Comparison of ENCODE assay signal across 10 cellular contexts in the genomic region with DNA sequence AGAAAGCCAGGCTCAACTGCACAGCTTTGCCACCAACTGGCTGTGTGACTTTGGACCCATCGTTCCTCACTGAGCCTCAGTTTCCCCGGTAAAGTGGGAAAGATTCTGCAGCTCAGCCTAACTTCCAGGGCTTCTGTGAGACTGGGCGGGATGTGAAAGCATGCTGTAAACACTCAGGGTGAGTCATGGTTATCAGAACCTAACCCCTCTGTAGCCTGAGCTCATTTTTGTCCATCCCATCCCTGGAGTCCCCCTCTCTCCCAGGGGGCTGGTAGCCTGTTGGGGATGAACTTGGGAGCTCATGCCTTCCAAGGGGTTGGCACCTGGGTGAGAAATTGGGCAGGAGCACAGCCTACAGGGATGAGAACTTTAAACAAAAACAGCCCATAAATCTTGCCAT. TPM values are rescaled to one million over a fixed set of nuclear protein-coding genes. Genes with fewer than 3 reads are reported as not detected.
DNase-seq lines count a peak whose midpoint lies in the region; ATAC-seq, FAIRE-seq and TF ChIP-seq lines count a peak whose summit lies in the region.
"Had no signal": no experiment of that assay in that cellular context is flagged by ENCODE, and none has a peak within 500 bp of the region (broad histone marks: within the 10 kb centered on the region; RNA-seq: fewer than 3 reads in every experiment).

No MANE protein-coding gene starts in this region.

- H4K5ac ChIP-seq in IMR-90 (ENCODE audit: low read depth, low read length): no peak overlapping the region

- H3K9me3 ChIP-seq in CD4-positive, alpha-beta T cell (ENCODE audit: control insufficient read depth, low read length): no peaks in the 10 kb centered on the region
- no peaks in the 10 kb centered on the region for H3K9me3 ChIP-seq in IMR-90 (ENCODE audit: control insufficient read depth, insufficient read depth, low read length)
- no peaks in the 10 kb centered on the region for H3K9me3 ChIP-seq in osteoblast (ENCODE audit: low read depth, low read length)

- H4K91ac ChIP-seq in IMR-90 (ENCODE audit: insufficient read depth, low read depth, low read length): no peak overlapping the region

- in situ Hi-C loops in IMR-90 (cut with MboI; ENCODE audit: low sequenced_read_pairs): no loop called here

- no peak overlapping the region for H4K8ac ChIP-seq in IMR-90 (ENCODE audit: low read depth in 2 of 2, low read length in 2 of 2)

- H3K79me1 ChIP-seq in IMR-90 (ENCODE audit: low read depth in 1 of 2, low read length in 2 of 2): no peaks in the 10 kb centered on the region

- no peak for TF ChIP-seq POLR2A in IMR-90 (IDR thresholded peaks at IDR 0.05; ENCODE audit: low read depth, low read length)
- no peak for TF ChIP-seq POLR2A in H54 (IDR thresholded peaks at IDR 0.05; ENCODE audit: low read depth, low read length)

- no peak for DNase-seq in CD4-positive, alpha-beta T cell
- DNase-seq in IMR-90 (peak; percentile 55), choroid plexus epithelial cell (ENCODE audit: low read depth) (peak; percentile 36), osteoblast (ENCODE audit: insufficient read length, low spot score, missing footprints) (peak; percentile 89), SHP77 treated with DMSO at 0.1 percent for 48 hours (lab: John Stamatoyannopoulos, UW) (no peak), H54 (ENCODE audit: insufficient read length, low spot score) (no peak), Kasumi-1 (lab: John Stamatoyannopoulos, UW) (no peak)
- DNase-seq: NCI-H2029 treated with DMSO at 0.1 percent for 48 hours, SW 1271 had no signal

- ATAC-seq in CD4-positive, alpha-beta T cell (ENCODE audit: poor library complexity): no peak
- peak; percentile 69 for ATAC-seq in IMR-90 (ENCODE audit: low read depth)
- ATAC-seq in GM18870 (IDR thresholded peaks at IDR 0.05; ENCODE audit: unreplicated experiment): no peak

- no peak overlapping the region for H3K18ac ChIP-seq in IMR-90 (ENCODE audit: low read depth, low read length)

- no peak overlapping the region for H3K4me2 ChIP-seq in IMR-90 (ENCODE audit: low read depth, low read length)
- H3K4me2 ChIP-seq in osteoblast (ENCODE audit: insufficient read depth, low read length): no peak overlapping the region

- POLR2A ChIA-PET in CD4-positive, alpha-beta T cell (lab: Charles Lee): interaction anchor here (0.5 to 4.6 kb wide), 9 partner anchors 8 to 80 kb away, joined by 3 to 223 read pairs (median 9); a partner anchor contains a TSS
- POLR2A ChIA-PET in IMR-90 (lab: Charles Lee; ENCODE audit: unreplicated experiment): interaction anchor here (0.5 kb wide), 1 partner anchor 64 kb away, joined by 4 read pairs; no protein-coding TSS in a partner anchor

- peak overlapping the region; percentile 94 for H3K27ac Mint-ChIP-seq in CD4-positive, alpha-beta T cell

- dilution Hi-C loops in IMR-90 (cut with HindIII; ENCODE audit: low sequenced_read_pairs, unreplicated experiment): no loop called here

- no peaks in the 10 kb centered on the region for H3K79me2 ChIP-seq in osteoblast (ENCODE audit: insufficient read depth, low read length)

- no peak overlapping the region for H3K56ac ChIP-seq in IMR-90 (ENCODE audit: extremely low read depth, insufficient read depth, low read length)

- no peak overlapping the region for H2BK5ac ChIP-seq in IMR-90 (ENCODE audit: low read depth, low read length, poor library complexity, severe bottlenecking)

- H3K36me3 Mint-ChIP-seq in CD4-positive, alpha-beta T cell (ENCODE audit: low read depth): peaks cover 68% of the 10 kb centered on the region

- H2AK5ac ChIP-seq in IMR-90 (ENCODE audit: low read depth, low read length): no peak overlapping the region

- H2BK20ac ChIP-seq in IMR-90 (ENCODE audit: low read depth, low read length): no peak overlapping the region

- H3K4me3 ChIP-seq in IMR-90 (ENCODE audit: insufficient read depth, low read depth, low read length) (no peak overlapping the region), choroid plexus epithelial cell (ENCODE audit: low read depth, low read length) (no peak overlapping the region), osteoblast (ENCODE audit: insufficient read depth, low read length) (no peak overlapping the region)

- H3K27me3 ChIP-seq in CD4-positive, alpha-beta T cell (ENCODE audit: control insufficient read depth, insufficient read depth, low read length): no peaks in the 10 kb centered on the region
- H3K27me3 ChIP-seq in IMR-90 (ENCODE audit: control insufficient read depth, insufficient read depth, low read length) (peaks cover 2% of the 10 kb centered on the region; the same call in 1 of the 2 replicates), osteoblast (ENCODE audit: insufficient read depth, low read length) (no peaks in the 10 kb centered on the region)

- H4K20me1 ChIP-seq in IMR-90 (ENCODE audit: insufficient read depth, low read length) (no peaks in the 10 kb centered on the region; the same call in 1 of the 2 replicates), osteoblast (ENCODE audit: insufficient read depth, low read length) (no peaks in the 10 kb centered on the region)

- CTCF ChIA-PET in CD4-positive, alpha-beta T cell (lab: Charles Lee): interaction anchor here (3.9 to 5.6 kb wide), 3 partner anchors 8 to 95 kb away, joined by 14 to 33 read pairs (median 22); no protein-coding TSS in a partner anchor
- CTCF ChIA-PET in IMR-90 (lab: Yijun Ruan, JAX): interaction anchor here (0.6 kb wide), 1 partner anchor 568 kb away, joined by 4 read pairs; no protein-coding TSS in a partner anchor

- H3K27me3 Mint-ChIP-seq in CD4-positive, alpha-beta T cell: no peaks in the 10 kb centered on the region

- WGBS in IMR-90 (ENCODE audit: extremely low coverage in 2 of 2, insufficient read length in 1 of 2), 2 experiments: no CpG with 5 or more reads among the region's 3 CpGs

- intact Hi-C loops in CD4-positive, alpha-beta T cell (cut with DNase I, micrococcal nuclease): loop anchor here in 1 of 2 experiments (10.0 kb wide), 1 partner anchor 553 kb away; a partner anchor contains a TSS
- intact Hi-C loops in IMR-90 (cut with micrococcal nuclease): loop anchor here (5.0 kb wide), 1 partner anchor 39 kb away; no protein-coding TSS in a partner anchor

- H2AK9ac ChIP-seq in IMR-90 (replicated peaks; ENCODE audit: low read depth, low read length, poor library complexity): no peak overlapping the region

- H3K9me3 Mint-ChIP-seq in CD4-positive, alpha-beta T cell: no peaks in the 10 kb centered on the region

- peak overlapping the region; percentile 37 for H2AFZ ChIP-seq in IMR-90 (replicated peaks; ENCODE audit: low read length, poor library complexity)
- H2AFZ ChIP-seq in osteoblast (ENCODE audit: low read length): no peak overlapping the region

- H3K23ac ChIP-seq in IMR-90 (ENCODE audit: low read depth, low read length): no peak overlapping the region

- no peak overlapping the region for H2BK120ac ChIP-seq in IMR-90 (ENCODE audit: low read depth, low read length)

- H2BK15ac ChIP-seq in IMR-90 (ENCODE audit: low read depth, low read length): no peak overlapping the region

- H3K9ac ChIP-seq in IMR-90 (ENCODE audit: low read depth, low read length): no peak overlapping the region

- H3K4me1 ChIP-seq in IMR-90 (ENCODE audit: control insufficient read depth, insufficient read depth, low read length): peaks cover 5% of the 10 kb centered on the region
- H3K4me1 ChIP-seq in osteoblast (ENCODE audit: insufficient read depth, low read length): peaks cover 6% of the 10 kb centered on the region

- no peak for TF ChIP-seq CTCF in CD4-positive, alpha-beta T cell (IDR thresholded peaks at IDR 0.05)
- TF ChIP-seq CTCF in IMR-90 (conservative IDR thresholded peaks at IDR 0.05; ENCODE audit: low read depth, low read length) (no peak), choroid plexus epithelial cell (conservative IDR thresholded peaks at IDR 0.05; ENCODE audit: low read depth, low read length) (no peak), osteoblast (IDR thresholded peaks at IDR 0.05; ENCODE audit: extremely low read depth, low read depth, low read length) (no peak)

- H3K9me1 ChIP-seq in IMR-90 (ENCODE audit: insufficient read depth, low read length): peaks cover 4% of the 10 kb centered on the region; the same call in 1 of the 2 replicates

- FAIRE-seq in H54 (lab: Jason Lieb, UNC): no peak

- peak overlapping the region; percentile 92 for H3K27ac ChIP-seq in CD4-positive, alpha-beta T cell (ENCODE audit: low read depth, low read length)
- H3K27ac ChIP-seq in IMR-90 (ENCODE audit: insufficient read depth, low read length): no peak overlapping the region
- no peak overlapping the region for H3K27ac ChIP-seq in osteoblast (ENCODE audit: low read depth, low read length)

- no peak for TF ChIP-seq RAD21 in IMR-90 (IDR thresholded peaks at IDR 0.05; ENCODE audit: low read length)

- no TSS peak for BruUV-seq in IMR-90 (replicated peaks; lab: Mats Ljungman, UMichigan)

- peak overlapping the region; percentile 92 for H3K4me3 Mint-ChIP-seq in CD4-positive, alpha-beta T cell

- H3K14ac ChIP-seq in IMR-90 (replicated peaks; ENCODE audit: low read depth, low read length): no peak overlapping the region

- H3K36me3 ChIP-seq in IMR-90 (ENCODE audit: control insufficient read depth, insufficient read depth, low read length): no peaks in the 10 kb centered on the region
- no peaks in the 10 kb centered on the region for H3K36me3 ChIP-seq in osteoblast (ENCODE audit: insufficient read depth, low read length)

- peaks cover 84% of the 10 kb centered on the region for H3K4me1 Mint-ChIP-seq in CD4-positive, alpha-beta T cell (ENCODE audit: low read depth)

- H3K4ac ChIP-seq in IMR-90 (ENCODE audit: low read depth, low read length): no peak overlapping the region

TF ChIP-seq in IMR-90, 13 proteins besides CTCF, POLR2A, EP300 and RAD21 (continues in another document):
- TF ChIP-seq, protein P1, sequence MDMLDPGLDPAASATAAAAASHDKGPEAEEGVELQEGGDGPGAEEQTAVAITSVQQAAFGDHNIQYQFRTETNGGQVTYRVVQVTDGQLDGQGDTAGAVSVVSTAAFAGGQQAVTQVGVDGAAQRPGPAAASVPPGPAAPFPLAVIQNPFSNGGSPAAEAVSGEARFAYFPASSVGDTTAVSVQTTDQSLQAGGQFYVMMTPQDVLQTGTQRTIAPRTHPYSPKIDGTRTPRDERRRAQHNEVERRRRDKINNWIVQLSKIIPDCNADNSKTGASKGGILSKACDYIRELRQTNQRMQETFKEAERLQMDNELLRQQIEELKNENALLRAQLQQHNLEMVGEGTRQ (IDR thresholded peaks at IDR 0.05; ENCODE audit: low read depth, low read length): no peak
- TF ChIP-seq FOS (IDR thresholded peaks at IDR 0.05; ENCODE audit: low read depth, low read length): peak; percentile 40; the same call in 1 of the 2 replicates

RNA-seq across cellular contexts. Expression of a gene that starts 2.3 kb away (rescaled TPM):
- total RNA-seq in CD4-positive, alpha-beta T cell: 10 to 100 TPM; 68.0 to 68.9 TPM
- total RNA-seq in IMR-90 (2012; rRNA removed) (0.36 and 0.56 TPM in 2 replicates), osteoblast (10.5 and 10.9 TPM in 2 replicates)
- 0.36 and 0.48 TPM in 2 replicates for polyA plus RNA-seq in IMR-90 (2012; rRNA removed)
- 0.25 and 0.31 TPM in 2 replicates for polyA plus RNA-seq in IMR-90 (2012; cell fraction: cytosol; rRNA removed)
- 0.11 and 0.24 TPM in 2 replicates for polyA plus RNA-seq in IMR-90 (2012; cell fraction: nucleus; rRNA removed; ENCODE audit: low replicate concordance)

RNA-seq across cellular contexts. Expression of a gene that starts 31.4 kb away (rescaled TPM):
- 1 to 10 TPM; 3.1 to 4.1 TPM for total RNA-seq in CD4-positive, alpha-beta T cell
- total RNA-seq in IMR-90 (2012; rRNA removed) (18.5 and 18.6 TPM in 2 replicates), osteoblast (35.5 and 42.1 TPM in 2 replicates)
- polyA plus RNA-seq in IMR-90 (2012; rRNA removed): 12.8 and 13.8 TPM in 2 replicates
- polyA plus RNA-seq in IMR-90 (2012; cell fraction: cytosol; rRNA removed): 8.0 and 9.9 TPM in 2 replicates
- 2.0 and 3.1 TPM in 2 replicates for polyA plus RNA-seq in IMR-90 (2012; cell fraction: nucleus; rRNA removed; ENCODE audit: low replicate concordance)

Comparison
In these comparisons a context has a peak if more than half of its experiments do, and no peak if none do; other contexts are left out.
1. DNase-seq: peak in IMR-90 (single experiment), choroid plexus epithelial cell (single experiment) and osteoblast (single experiment); none in CD4-positive, alpha-beta T cell (0 of 10), SHP77 treated with DMSO at 0.1 percent for 48 hours (single experiment), H54 (single experiment) and Kasumi-1 (0 of 2).